In genomic region chr6:132365319-132365907, GRCh38 we compare ENCODE assay signal across 8 cellular contexts. TPM values are rescaled to one million over a fixed set of nuclear protein-coding genes. Genes with fewer than 3 reads are reported as not detected.
DNase-seq lines count a peak whose midpoint lies in the region; ATAC-seq and TF ChIP-seq lines count a peak whose summit lies in the region.

No MANE protein-coding gene starts in this region.

- no peak overlapping the region for H2BK5ac ChIP-seq in neuronal stem cell (ENCODE audit: low read length)

- peak; percentile 90 for ATAC-seq in GM19025 (IDR thresholded peaks at IDR 0.05; ENCODE audit: low read depth, unreplicated experiment)
- peak; percentile 96 for ATAC-seq in HG02623 (IDR thresholded peaks at IDR 0.05; ENCODE audit: unreplicated experiment)

- TF ChIP-seq CTCF in OCI-LY3 (IDR thresholded peaks at IDR 0.05; ENCODE audit: low read depth, low read length), result no peak

- H2BK12ac ChIP-seq in neuronal stem cell (ENCODE audit: low read length), result no peak overlapping the region

- DNase-seq in neuronal stem cell (ENCODE audit: low spot score) (peak; percentile 51), HUDEP-2 (lab: John Stamatoyannopoulos, UW; ENCODE audit: unreplicated experiment in 76 of 76) (no peak), C1 segment of cervical spinal cord (lab: John Stamatoyannopoulos, UW) (no peak), ureter (ENCODE audit: low spot score) (no peak), amygdala (lab: John Stamatoyannopoulos, UW) (no peak)

- H2BK15ac ChIP-seq in neuronal stem cell (ENCODE audit: low read length), result no peak overlapping the region

- H3K14ac ChIP-seq in neuronal stem cell (ENCODE audit: low read length), result no peak overlapping the region

- H2BK120ac ChIP-seq in neuronal stem cell (ENCODE audit: low read depth, low read length), result no peak overlapping the region

- peak overlapping the region; percentile 44 for H3K4me3 ChIP-seq in OCI-LY3 (ENCODE audit: low read length)
- no peak overlapping the region for H3K4me3 ChIP-seq in neuronal stem cell (ENCODE audit: low read length in 2 of 2)

- no peak overlapping the region for H2AK5ac ChIP-seq in neuronal stem cell (ENCODE audit: low read depth, low read length)

- H2AFZ ChIP-seq in OCI-LY3 (ENCODE audit: low read depth, low read length), result no peak overlapping the region
- peak overlapping the region; percentile 12 for H2AFZ ChIP-seq in neuronal stem cell (ENCODE audit: low read length)

- no peak overlapping the region for H4K91ac ChIP-seq in neuronal stem cell (ENCODE audit: low read depth, low read length, poor library complexity)

- H3K4me1 ChIP-seq in OCI-LY3 (ENCODE audit: low read length), result peaks cover 30% of the 10 kb centered on the region
- H3K4me1 ChIP-seq in neuronal stem cell (ENCODE audit: control insufficient read depth in 2 of 2, insufficient read depth in 1 of 2, low read depth in 1 of 2, low read length in 2 of 2), result peaks cover 0 to 2% of the 10 kb centered on the region in 2 donors

- H3K27ac ChIP-seq in OCI-LY3 (ENCODE audit: low read length) (peak overlapping the region; percentile 43), neuronal stem cell (replicated peaks; ENCODE audit: low read length) (no peak overlapping the region)

- WGBS in neuronal stem cell (ENCODE audit: extremely low coverage in 2 of 2, insufficient read length in 2 of 2, insufficient replicate concordance in 1 of 2), 2 donors, result no CpG with 5 or more reads among the region's 3 CpGs

- no peak overlapping the region for H3K18ac ChIP-seq in neuronal stem cell (ENCODE audit: low read length)

- H3K4ac ChIP-seq in neuronal stem cell (ENCODE audit: low read length), result no peak overlapping the region

- H4K8ac ChIP-seq in neuronal stem cell (ENCODE audit: low read depth, low read length), result no peak overlapping the region

- no peaks in the 10 kb centered on the region for H3K79me1 ChIP-seq in neuronal stem cell (ENCODE audit: low read depth, low read length)

- H3K9me3 ChIP-seq in OCI-LY3 (ENCODE audit: insufficient read depth, low read length) (no peaks in the 10 kb centered on the region), neuronal stem cell (replicated peaks in 1 of 2; ENCODE audit: control insufficient read depth in 2 of 2, insufficient read depth in 1 of 2, low read depth in 1 of 2, low read length in 2 of 2) (no peaks in the 10 kb centered on the region)

- H3K27me3 ChIP-seq in OCI-LY3 (ENCODE audit: low read depth, low read length), result peaks cover 77% of the 10 kb centered on the region
- H3K27me3 ChIP-seq in neuronal stem cell (ENCODE audit: control insufficient read depth in 3 of 3, insufficient read depth in 3 of 3, low read depth in 1 of 3, low read length in 3 of 3), result peaks cover 0 to 5% (median 0%) of the 10 kb centered on the region in 3 experiments

- H3K9ac ChIP-seq in OCI-LY3 (ENCODE audit: low read length) (no peak overlapping the region), neuronal stem cell (ENCODE audit: low read depth, low read length, poor library complexity) (no peak overlapping the region)

- peaks cover 8% of the 10 kb centered on the region; the same call in 1 of the 2 replicates for H4K20me1 ChIP-seq in OCI-LY3 (ENCODE audit: insufficient read depth, low read length)

- H3K36me3 ChIP-seq in OCI-LY3 (replicated peaks; ENCODE audit: low read depth, low read length) (no peaks in the 10 kb centered on the region), neuronal stem cell (replicated peaks in 1 of 2; ENCODE audit: control insufficient read depth in 2 of 2, insufficient read depth in 2 of 2, low read length in 2 of 2) (no peaks in the 10 kb centered on the region)

- H3K79me2 ChIP-seq in OCI-LY3 (ENCODE audit: low read length), result no peaks in the 10 kb centered on the region

- no peak overlapping the region for H3K23ac ChIP-seq in neuronal stem cell (ENCODE audit: low read depth, low read length, poor library complexity)

- H3K4me2 ChIP-seq in OCI-LY3 (ENCODE audit: low read length) (peak overlapping the region; percentile 81), neuronal stem cell (ENCODE audit: insufficient read depth, low read length, poor library complexity, severe bottlenecking) (no peak overlapping the region)

RNA-seq across cellular contexts. Expression of gene MOXD1, which starts 35.9 kb away (rescaled TPM):
- 2.5 TPM for polyA plus RNA-seq in neuronal stem cell (2013, experiment 1 of 2)
- polyA plus RNA-seq in neuronal stem cell (2013, experiment 2 of 2), result 2.4 TPM
- 13.8 TPM for total RNA-seq in ureter
